8 cellular contexts compared by ENCODE assay signal in the genomic region with DNA sequence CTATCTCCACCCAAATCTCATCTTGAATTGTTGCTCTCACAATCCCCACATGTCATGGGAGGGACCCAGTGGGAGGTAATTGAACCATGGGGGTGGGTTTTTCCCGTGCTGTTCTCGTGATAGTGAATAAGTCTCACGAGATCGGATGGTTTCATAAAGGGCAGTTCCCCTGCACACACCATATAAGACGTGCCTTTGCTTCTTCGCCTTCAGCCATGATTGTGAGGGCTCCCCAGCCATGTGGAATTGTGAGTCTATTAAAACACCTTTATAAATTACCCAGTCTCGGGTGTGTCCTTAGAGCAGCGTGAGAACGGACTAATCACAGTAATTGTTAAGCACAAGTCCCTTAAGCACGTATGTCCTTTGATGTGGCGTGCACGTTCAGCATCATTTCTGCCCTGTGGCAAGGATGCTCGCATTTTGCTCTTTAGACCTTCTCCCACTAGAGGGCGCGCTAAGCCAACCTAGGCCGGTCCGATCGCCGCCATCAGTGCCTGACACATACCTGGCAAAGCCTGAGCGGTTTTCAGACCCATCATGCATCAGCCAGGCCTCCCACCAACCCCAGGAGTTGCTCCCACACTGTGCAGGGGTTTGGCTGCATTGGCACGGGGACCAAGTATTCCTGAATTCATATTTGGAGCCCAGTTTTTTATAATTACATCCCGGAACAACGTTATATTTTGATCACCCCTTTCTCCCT.
DNase-seq lines count a peak whose midpoint lies in the region; ATAC-seq and TF ChIP-seq lines count a peak whose summit lies in the region.
"Not testable (repeated sequence)": the region's sequence is repeated elsewhere in the genome, so short reads cannot be mapped to it uniquely, and the experiment has no call there.

No MANE protein-coding gene starts in this region.

- H3K4me1 Mint-ChIP-seq in activated CD4-positive, alpha-beta T cell treated with anti-CD3 and anti-CD28 coated beads for 36 hours; activated naive CD8-positive, alpha-beta T cell treated with anti-CD3 and anti-CD28 coated beads, Interleukin-2, amount 50 U/mL, for 24 hours: not testable (repeated sequence)

- H2AFZ ChIP-seq in DND-41 (ENCODE audit: low read depth, low read length), result not testable (repeated sequence)

- POLR2A ChIA-PET in activated CD4-positive, alpha-beta T cell treated with anti-CD3 and anti-CD28 coated beads for 36 hours (lab: Charles Lee), result not testable (repeated sequence)

- not testable (repeated sequence) for H3K27ac ChIP-seq in DND-41 (ENCODE audit: low read length); ovary

- not testable (repeated sequence) for H3K9me3 ChIP-seq in DND-41 (ENCODE audit: insufficient read depth, low read length, severe bottlenecking); ovary

- intact Hi-C loops in activated CD4-positive, alpha-beta T cell treated with anti-CD3 and anti-CD28 coated beads for 36 hours (cut with DNase I, micrococcal nuclease); Right ventricle myocardium superior (cut with DNase I); ovary (cut with DNase I): not testable (repeated sequence)

- H3K79me2 ChIP-seq in DND-41 (ENCODE audit: insufficient read depth, low read length), result not testable (repeated sequence)

- H3K4me3 Mint-ChIP-seq in activated CD4-positive, alpha-beta T cell treated with anti-CD3 and anti-CD28 coated beads for 36 hours; activated naive CD8-positive, alpha-beta T cell treated with anti-CD3 and anti-CD28 coated beads, Interleukin-2, amount 50 U/mL, for 24 hours: not testable (repeated sequence)

- not testable (repeated sequence) for H3K9ac ChIP-seq in DND-41 (ENCODE audit: low read depth, low read length)

- H4K20me1 ChIP-seq in DND-41 (ENCODE audit: insufficient read depth, low read length), result not testable (repeated sequence)

- TF ChIP-seq POLR2A in ovary (IDR thresholded peaks at IDR 0.05), result not testable (repeated sequence)

- H3K27ac Mint-ChIP-seq in activated CD4-positive, alpha-beta T cell treated with anti-CD3 and anti-CD28 coated beads for 36 hours; activated naive CD8-positive, alpha-beta T cell treated with anti-CD3 and anti-CD28 coated beads, Interleukin-2, amount 50 U/mL, for 24 hours: not testable (repeated sequence)

- H3K4me3 ChIP-seq in DND-41 (ENCODE audit: low read depth in 1 of 2, low read length in 2 of 2); ovary: not testable (repeated sequence)

- DNase-seq in DND-41 (peak; percentile 86), Right ventricle myocardium superior (peak; percentile 44), ovary (peak in 4 of 5 donors; percentile 24 to 51 (median 43))
- DNase-seq in activated CD4-positive, alpha-beta T cell treated with anti-CD3 and anti-CD28 coated beads for 36 hours, result peak; percentile 91
- DNase-seq in activated naive CD8-positive, alpha-beta T cell treated with anti-CD3 and anti-CD28 coated beads, Interleukin-2, amount 50 U/mL, for 24 hours, result peak; percentile 76
- peak; percentile 87 for DNase-seq in stimulated activated CD8-positive, alpha-beta memory T cell treated with anti-CD3 and anti-CD28 coated beads, Interleukin-4, amount 100 ng/mL, for 48 hours

- H3K4me2 ChIP-seq in DND-41 (ENCODE audit: insufficient read depth, low read length), result not testable (repeated sequence)

- H3K4me1 ChIP-seq in DND-41 (ENCODE audit: insufficient read depth, low read length); ovary (ENCODE audit: insufficient read depth): not testable (repeated sequence)

- H3K36me3 Mint-ChIP-seq in activated CD4-positive, alpha-beta T cell treated with anti-CD3 and anti-CD28 coated beads for 36 hours (ENCODE audit: low read depth); activated naive CD8-positive, alpha-beta T cell treated with anti-CD3 and anti-CD28 coated beads, Interleukin-2, amount 50 U/mL, for 24 hours (ENCODE audit: low read depth): not testable (repeated sequence)

- 13 to 66% (median 23%) methylated on average over 3 to 20 of the region's 23 CpGs for WGBS in ovary, 3 donors

- ATAC-seq in DND-41 (ENCODE audit: insufficient read depth, low read depth) (peak; percentile 95), GM21515 (IDR thresholded peaks at IDR 0.05; ENCODE audit: unreplicated experiment) (peak; percentile 82), HG03457 (IDR thresholded peaks at IDR 0.05; ENCODE audit: unreplicated experiment) (peak; percentile 79), Right ventricle myocardium superior (ENCODE audit: poor library complexity) (peak; percentile 88)
- peak; percentile 98 for ATAC-seq in activated CD4-positive, alpha-beta T cell treated with anti-CD3 and anti-CD28 coated beads for 36 hours
- peak; percentile 93 for ATAC-seq in activated naive CD8-positive, alpha-beta T cell treated with anti-CD3 and anti-CD28 coated beads, Interleukin-2, amount 50 U/mL, for 24 hours

- peak; percentile 45 for TF ChIP-seq CTCF in DND-41 (IDR thresholded peaks at IDR 0.05; ENCODE audit: borderline replicate concordance, extremely low read depth, low read length, poor library complexity, severe bottlenecking)
- TF ChIP-seq CTCF in ovary (IDR thresholded peaks at IDR 0.05), result not testable (repeated sequence)

- not testable (repeated sequence) for H3K27me3 ChIP-seq in DND-41 (ENCODE audit: insufficient read depth, low read length, poor library complexity); ovary

- H3K9me3 Mint-ChIP-seq in activated CD4-positive, alpha-beta T cell treated with anti-CD3 and anti-CD28 coated beads for 36 hours (ENCODE audit: low read depth); activated naive CD8-positive, alpha-beta T cell treated with anti-CD3 and anti-CD28 coated beads, Interleukin-2, amount 50 U/mL, for 24 hours: not testable (repeated sequence)

- CTCF ChIA-PET in activated CD4-positive, alpha-beta T cell treated with anti-CD3 and anti-CD28 coated beads for 36 hours (lab: Charles Lee), result not testable (repeated sequence)

- not testable (repeated sequence) for TF ChIP-seq EP300 in ovary (IDR thresholded peaks at IDR 0.05)

- H3K27me3 Mint-ChIP-seq in activated CD4-positive, alpha-beta T cell treated with anti-CD3 and anti-CD28 coated beads for 36 hours; activated naive CD8-positive, alpha-beta T cell treated with anti-CD3 and anti-CD28 coated beads, Interleukin-2, amount 50 U/mL, for 24 hours: not testable (repeated sequence)

- not testable (repeated sequence) for H3K36me3 ChIP-seq in DND-41 (ENCODE audit: insufficient read depth, low read length); ovary
